ENCODE assay signal across 10 cellular contexts in genomic region chr16:79369796-79370195, GRCh38.
"Had no signal": no experiment of that assay in that cellular context is flagged by ENCODE, and none has a peak within 500 bp of the region (broad histone marks: within the 10 kb centered on the region; RNA-seq: fewer than 3 reads in every experiment).

No MANE protein-coding gene starts in this region.

- DNase-seq: activated CD4-positive, alpha-beta T cell treated with anti-CD3 and anti-CD28 coated beads for 4 hours; amniotic stem cell; body of pancreas; heart right ventricle; small intestine; T-helper 9 cell had no signal

- H3K4me1 Mint-ChIP-seq: mesothelial cell of epicardium had no signal

- H3K27me3 ChIP-seq: body of pancreas, heart right ventricle, tibial nerve had no signal

- H3K27ac ChIP-seq: body of pancreas, heart right ventricle, tibial nerve, VCaP had no signal

- H3K36me3 Mint-ChIP-seq: mesothelial cell of epicardium had no signal

- H3K4me3 Mint-ChIP-seq: activated naive CD4-positive, alpha-beta T cell treated with anti-CD3 and anti-CD28 coated beads, Interleukin-2, amount 50 U/mL, for 24 hours; mesothelial cell of epicardium had no signal

- H3K4me3 ChIP-seq: body of pancreas, heart right ventricle, tibial nerve had no signal

- H3K9me3 ChIP-seq: body of pancreas had no signal

- H3K36me3 ChIP-seq: heart right ventricle, tibial nerve had no signal

- H3K4me1 ChIP-seq: body of pancreas, tibial nerve had no signal

- H3K27ac Mint-ChIP-seq: activated naive CD4-positive, alpha-beta T cell treated with anti-CD3 and anti-CD28 coated beads, Interleukin-2, amount 50 U/mL, for 24 hours; mesothelial cell of epicardium had no signal
